Comparison of ENCODE assay signal across 1 cellular context in the genomic region with DNA sequence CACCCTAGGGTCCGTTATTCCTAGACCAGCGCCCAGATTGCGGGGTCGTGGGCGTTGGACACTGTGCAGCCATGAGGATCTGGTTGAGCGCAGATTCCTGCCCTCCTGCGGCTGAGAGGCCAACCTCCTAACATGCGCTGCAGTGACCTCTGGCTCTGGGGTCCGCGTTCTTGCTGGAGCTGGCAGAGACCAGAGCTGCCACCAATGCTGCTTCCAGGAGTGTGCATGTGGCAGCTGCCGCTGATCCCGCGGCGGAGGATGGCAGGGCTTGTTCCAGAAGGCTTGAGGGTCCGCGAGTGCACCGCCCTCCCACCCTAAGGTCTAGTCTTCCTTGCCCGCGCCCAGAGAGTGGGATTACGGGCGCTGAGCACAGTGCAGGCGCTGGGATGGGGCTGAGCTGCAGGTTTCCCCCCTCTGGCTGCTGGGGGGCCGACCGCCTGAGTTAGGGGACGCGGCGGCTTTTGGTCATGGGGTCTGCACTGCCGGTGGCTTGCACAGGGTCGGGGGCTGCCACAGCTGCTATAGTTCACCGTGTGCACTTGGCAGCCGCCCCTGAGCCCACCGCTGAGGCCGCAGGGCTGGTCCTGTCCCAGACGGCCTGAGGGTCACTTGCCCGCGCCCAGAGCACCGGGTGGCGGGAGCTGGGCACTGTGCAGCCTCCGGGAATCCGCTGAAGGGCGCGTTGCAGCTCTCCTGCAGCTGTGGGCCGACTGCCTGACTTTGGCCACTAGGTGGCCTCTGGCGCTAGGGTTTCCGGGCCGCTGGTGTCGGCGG.
TF ChIP-seq lines count a peak whose summit lies in the region.

No MANE protein-coding gene starts in this region.

TF ChIP-seq in HepG2, 621 proteins besides CTCF, POLR2A, EP300 and RAD21 (continued from another document and continues in another):
- TF ChIP-seq, protein P1, sequence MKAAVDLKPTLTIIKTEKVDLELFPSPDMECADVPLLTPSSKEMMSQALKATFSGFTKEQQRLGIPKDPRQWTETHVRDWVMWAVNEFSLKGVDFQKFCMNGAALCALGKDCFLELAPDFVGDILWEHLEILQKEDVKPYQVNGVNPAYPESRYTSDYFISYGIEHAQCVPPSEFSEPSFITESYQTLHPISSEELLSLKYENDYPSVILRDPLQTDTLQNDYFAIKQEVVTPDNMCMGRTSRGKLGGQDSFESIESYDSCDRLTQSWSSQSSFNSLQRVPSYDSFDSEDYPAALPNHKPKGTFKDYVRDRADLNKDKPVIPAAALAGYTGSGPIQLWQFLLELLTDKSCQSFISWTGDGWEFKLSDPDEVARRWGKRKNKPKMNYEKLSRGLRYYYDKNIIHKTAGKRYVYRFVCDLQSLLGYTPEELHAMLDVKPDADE (CRISPR knock-in tag; IDR thresholded peaks at IDR 0.05), result no peak
- TF ChIP-seq MLXIP (CRISPR knock-in tag; IDR thresholded peaks at IDR 0.05; ENCODE audit: borderline replicate concordance) (no peak), HBP1 (CRISPR knock-in tag; IDR thresholded peaks at IDR 0.05; ENCODE audit: low read depth) (no peak), RCOR2 (CRISPR knock-in tag; IDR thresholded peaks at IDR 0.05) (no peak), ZBTB7A (CRISPR knock-in tag; IDR thresholded peaks at IDR 0.05) (peak; percentile 71; the same call in 1 of the 2 replicates), CBFB (CRISPR knock-in tag; IDR thresholded peaks at IDR 0.05) (peak; percentile 71; the same call in 1 of the 2 replicates), ZSCAN25 (CRISPR knock-in tag; IDR thresholded peaks at IDR 0.05) (0 out of 2 replicates have a peak, but pooled peaks have one; percentile 40), ZNF224 (CRISPR knock-in tag; IDR thresholded peaks at IDR 0.05) (no peak), SP1 (IDR thresholded peaks at IDR 0.05) (no peak), SP1 (CRISPR knock-in tag; IDR thresholded peaks at IDR 0.05) (no peak), ZNF782 (CRISPR knock-in tag; IDR thresholded peaks at IDR 0.05; ENCODE audit: borderline replicate concordance) (no peak), ZNF33B (CRISPR knock-in tag; IDR thresholded peaks at IDR 0.05) (no peak), ZNF574 (CRISPR knock-in tag; IDR thresholded peaks at IDR 0.05) (peak; percentile 69; the same call in 1 of the 2 replicates), ZNF7 (CRISPR knock-in tag; IDR thresholded peaks at IDR 0.05) (no peak), XRCC5 (optimal IDR thresholded peaks at IDR 0.05; ENCODE audit: low read length) (peak; percentile 47), RELA (CRISPR knock-in tag; IDR thresholded peaks at IDR 0.05) (peak; percentile 76; the same call in 1 of the 2 replicates), GLI4 (CRISPR knock-in tag; IDR thresholded peaks at IDR 0.05; ENCODE audit: borderline replicate concordance) (no peak), ZFP36L1 (CRISPR knock-in tag; IDR thresholded peaks at IDR 0.05) (no peak), ZNF615 (CRISPR knock-in tag; IDR thresholded peaks at IDR 0.05; ENCODE audit: borderline replicate concordance) (no peak), NFKBIZ (CRISPR knock-in tag; IDR thresholded peaks at IDR 0.05) (no peak; the same call in 1 of the 2 replicates), DZIP1 (CRISPR knock-in tag; IDR thresholded peaks at IDR 0.05) (0 out of 2 replicates have a peak, but pooled peaks have one; percentile 24), YEATS4 (CRISPR knock-in tag; IDR thresholded peaks at IDR 0.05; ENCODE audit: borderline replicate concordance) (peak; percentile 56; the same call in 1 of the 2 replicates), AKNA (CRISPR knock-in tag; IDR thresholded peaks at IDR 0.05; ENCODE audit: borderline replicate concordance) (no peak), SRY (CRISPR knock-in tag; IDR thresholded peaks at IDR 0.05) (no peak; the same call in 1 of the 2 replicates), ZNF101 (CRISPR knock-in tag; IDR thresholded peaks at IDR 0.05; ENCODE audit: borderline replicate concordance, low read depth) (no peak), HOXD1 (CRISPR knock-in tag; IDR thresholded peaks at IDR 0.05) (0 out of 2 replicates have a peak, but pooled peaks have one; percentile 23), ZNF234 (CRISPR knock-in tag; conservative IDR thresholded peaks at IDR 0.05) (no peak), HNRNPL (IDR thresholded peaks at IDR 0.05; ENCODE audit: low read depth, low read length) (peak; percentile 98), REPIN1 (CRISPR knock-in tag; IDR thresholded peaks at IDR 0.05; ENCODE audit: borderline replicate concordance, low read depth) (peak; percentile 85), HDAC6 (IDR thresholded peaks at IDR 0.05; ENCODE audit: low read depth, low read length) (no peak)
- TF ChIP-seq, protein P2, sequence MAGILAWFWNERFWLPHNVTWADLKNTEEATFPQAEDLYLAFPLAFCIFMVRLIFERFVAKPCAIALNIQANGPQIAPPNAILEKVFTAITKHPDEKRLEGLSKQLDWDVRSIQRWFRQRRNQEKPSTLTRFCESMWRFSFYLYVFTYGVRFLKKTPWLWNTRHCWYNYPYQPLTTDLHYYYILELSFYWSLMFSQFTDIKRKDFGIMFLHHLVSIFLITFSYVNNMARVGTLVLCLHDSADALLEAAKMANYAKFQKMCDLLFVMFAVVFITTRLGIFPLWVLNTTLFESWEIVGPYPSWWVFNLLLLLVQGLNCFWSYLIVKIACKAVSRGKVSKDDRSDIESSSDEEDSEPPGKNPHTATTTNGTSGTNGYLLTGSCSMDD (CRISPR knock-in tag; IDR thresholded peaks at IDR 0.05), result no peak
- TF ChIP-seq, protein P3, sequence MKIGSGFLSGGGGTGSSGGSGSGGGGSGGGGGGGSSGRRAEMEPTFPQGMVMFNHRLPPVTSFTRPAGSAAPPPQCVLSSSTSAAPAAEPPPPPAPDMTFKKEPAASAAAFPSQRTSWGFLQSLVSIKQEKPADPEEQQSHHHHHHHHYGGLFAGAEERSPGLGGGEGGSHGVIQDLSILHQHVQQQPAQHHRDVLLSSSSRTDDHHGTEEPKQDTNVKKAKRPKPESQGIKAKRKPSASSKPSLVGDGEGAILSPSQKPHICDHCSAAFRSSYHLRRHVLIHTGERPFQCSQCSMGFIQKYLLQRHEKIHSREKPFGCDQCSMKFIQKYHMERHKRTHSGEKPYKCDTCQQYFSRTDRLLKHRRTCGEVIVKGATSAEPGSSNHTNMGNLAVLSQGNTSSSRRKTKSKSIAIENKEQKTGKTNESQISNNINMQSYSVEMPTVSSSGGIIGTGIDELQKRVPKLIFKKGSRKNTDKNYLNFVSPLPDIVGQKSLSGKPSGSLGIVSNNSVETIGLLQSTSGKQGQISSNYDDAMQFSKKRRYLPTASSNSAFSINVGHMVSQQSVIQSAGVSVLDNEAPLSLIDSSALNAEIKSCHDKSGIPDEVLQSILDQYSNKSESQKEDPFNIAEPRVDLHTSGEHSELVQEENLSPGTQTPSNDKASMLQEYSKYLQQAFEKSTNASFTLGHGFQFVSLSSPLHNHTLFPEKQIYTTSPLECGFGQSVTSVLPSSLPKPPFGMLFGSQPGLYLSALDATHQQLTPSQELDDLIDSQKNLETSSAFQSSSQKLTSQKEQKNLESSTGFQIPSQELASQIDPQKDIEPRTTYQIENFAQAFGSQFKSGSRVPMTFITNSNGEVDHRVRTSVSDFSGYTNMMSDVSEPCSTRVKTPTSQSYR (CRISPR knock-in tag; IDR thresholded peaks at IDR 0.05; ENCODE audit: borderline replicate concordance), result no peak
- TF ChIP-seq, protein P4, sequence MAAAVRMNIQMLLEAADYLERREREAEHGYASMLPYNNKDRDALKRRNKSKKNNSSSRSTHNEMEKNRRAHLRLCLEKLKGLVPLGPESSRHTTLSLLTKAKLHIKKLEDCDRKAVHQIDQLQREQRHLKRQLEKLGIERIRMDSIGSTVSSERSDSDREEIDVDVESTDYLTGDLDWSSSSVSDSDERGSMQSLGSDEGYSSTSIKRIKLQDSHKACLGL (CRISPR knock-in tag; IDR thresholded peaks at IDR 0.05), result peak; percentile 72
